Comparison of ENCODE assay signal across 8 cellular contexts in the genomic region with DNA sequence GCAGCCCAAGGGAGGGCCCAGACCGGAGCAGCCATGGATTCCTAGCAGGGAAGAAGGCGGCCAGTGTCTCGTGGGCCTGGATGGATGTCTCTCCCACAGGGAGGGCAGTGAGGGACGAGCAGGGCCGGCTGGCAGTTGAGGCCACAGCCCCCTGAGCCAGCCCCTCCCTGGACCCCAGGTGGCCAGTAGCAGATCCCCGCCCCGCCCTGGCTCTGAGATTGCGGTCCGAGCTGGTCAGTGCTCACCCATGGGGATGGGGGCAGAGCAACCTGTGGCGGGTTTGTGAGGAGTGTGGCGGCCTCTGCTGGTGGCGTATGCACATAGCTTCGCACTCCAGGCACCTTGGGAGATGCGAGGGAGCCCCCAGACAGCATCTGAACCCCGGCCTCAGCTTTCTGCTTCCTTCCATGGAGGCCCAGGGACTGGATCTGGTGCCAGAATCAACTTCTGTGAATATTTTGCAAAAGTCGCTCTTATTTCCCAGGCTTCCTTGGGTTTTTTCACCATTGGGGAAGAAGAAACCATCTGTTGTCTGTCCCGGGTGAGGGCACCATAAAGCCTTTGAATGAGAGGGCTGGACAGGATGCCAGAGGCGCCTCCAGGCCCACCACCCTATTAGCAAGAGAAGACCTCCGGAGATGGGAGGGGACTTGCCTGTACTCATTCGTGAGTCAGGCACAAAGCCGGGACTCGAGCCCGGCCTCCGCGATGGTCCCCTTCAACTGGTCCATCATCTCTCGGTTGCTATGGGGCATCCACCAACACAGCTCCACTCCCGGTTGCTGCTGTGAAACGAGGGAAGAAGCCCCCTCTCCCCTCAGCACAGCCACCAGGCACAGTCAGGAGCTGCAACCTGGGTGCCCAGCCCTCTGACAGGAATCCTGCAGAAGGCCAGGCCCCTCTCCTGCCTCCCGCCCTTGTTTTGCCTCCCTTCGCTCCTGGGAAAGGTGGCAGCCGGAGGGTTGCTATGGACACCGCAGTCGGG. TPM values are rescaled to one million over a fixed set of nuclear protein-coding genes. Genes with fewer than 3 reads are reported as not detected.
DNase-seq lines count a peak whose midpoint lies in the region; ATAC-seq, FAIRE-seq and TF ChIP-seq lines count a peak whose summit lies in the region.

No MANE protein-coding gene starts in this region.

- H2BK12ac ChIP-seq in neuronal stem cell (ENCODE audit: low read length), result no peak overlapping the region

- H3K79me1 ChIP-seq in neuronal stem cell (ENCODE audit: low read depth, low read length), result no peaks in the 10 kb centered on the region

- H3K27me3 Mint-ChIP-seq in activated T-cell treated with anti-CD3 and anti-CD28 coated beads, Interleukin-2, amount 50 U/mL, for 72 hours (ENCODE audit: low read depth), result no peaks in the 10 kb centered on the region

- H3K4me1 ChIP-seq in neuronal stem cell (ENCODE audit: control insufficient read depth in 2 of 2, insufficient read depth in 1 of 2, low read depth in 1 of 2, low read length in 2 of 2), result peaks cover 5 to 6% of the 10 kb centered on the region in 2 donors

- H4K8ac ChIP-seq in neuronal stem cell (ENCODE audit: low read depth, low read length), result no peak overlapping the region

- FAIRE-seq in GM12891 (lab: Jason Lieb, UNC), result peak; percentile 98

- no peak overlapping the region for H3K4me2 ChIP-seq in neuronal stem cell (ENCODE audit: insufficient read depth, low read length, poor library complexity, severe bottlenecking)

- no peak overlapping the region for H2BK120ac ChIP-seq in neuronal stem cell (ENCODE audit: low read depth, low read length)

- H3K23ac ChIP-seq in neuronal stem cell (ENCODE audit: low read depth, low read length, poor library complexity), result peak overlapping the region; percentile 17

- peak overlapping the region; percentile 53 for H3K18ac ChIP-seq in neuronal stem cell (ENCODE audit: low read length)

- H3K4me3 Mint-ChIP-seq in activated T-cell treated with anti-CD3 and anti-CD28 coated beads, Interleukin-2, amount 50 U/mL, for 72 hours, result no peak overlapping the region

- WGBS in neuronal stem cell (ENCODE audit: extremely low coverage in 2 of 2, insufficient read length in 2 of 2, insufficient replicate concordance in 1 of 2), 2 donors, result no CpG with 5 or more reads among the region's 33 CpGs

- H3K14ac ChIP-seq in neuronal stem cell (ENCODE audit: low read length), result no peak overlapping the region

- H3K4ac ChIP-seq in neuronal stem cell (ENCODE audit: low read length), result no peak overlapping the region

- peak overlapping the region; percentile 86 for H2AFZ ChIP-seq in neuronal stem cell (ENCODE audit: low read length)

- H3K27ac ChIP-seq in neuronal stem cell (replicated peaks; ENCODE audit: low read length), result no peak overlapping the region
- no peak overlapping the region for H3K27ac ChIP-seq in substantia nigra (ENCODE audit: low read depth, low read length, poor library complexity, severe bottlenecking)

- H3K9ac ChIP-seq in neuronal stem cell (ENCODE audit: low read depth, low read length, poor library complexity), result no peak overlapping the region

- H3K27ac Mint-ChIP-seq in activated T-cell treated with anti-CD3 and anti-CD28 coated beads, Interleukin-2, amount 50 U/mL, for 72 hours, result no peak overlapping the region

- TF ChIP-seq CTCF in fibroblast of the aortic adventitia (IDR thresholded peaks at IDR 0.05; ENCODE audit: insufficient read depth, low read length), result peak; percentile 84

- H3K4me3 ChIP-seq in fibroblast of the aortic adventitia (ENCODE audit: low read depth, low read length) (no peak overlapping the region), neuronal stem cell (ENCODE audit: low read length in 2 of 2) (no peak overlapping the region)

- H4K91ac ChIP-seq in neuronal stem cell (ENCODE audit: low read depth, low read length, poor library complexity), result no peak overlapping the region

- no peaks in the 10 kb centered on the region for H3K9me3 Mint-ChIP-seq in activated T-cell treated with anti-CD3 and anti-CD28 coated beads, Interleukin-2, amount 50 U/mL, for 72 hours

- H3K36me3 Mint-ChIP-seq in activated T-cell treated with anti-CD3 and anti-CD28 coated beads, Interleukin-2, amount 50 U/mL, for 72 hours (ENCODE audit: insufficient read depth in 2 of 2), result no peaks in the 10 kb centered on the region

- no peak for TF ChIP-seq POLR2A in GM12891 (IDR thresholded peaks at IDR 0.05; ENCODE audit: low read depth, low read length)

- ATAC-seq in activated T-cell treated with anti-CD3 and anti-CD28 coated beads, Interleukin-2, amount 50 U/mL, for 72 hours (replicated peaks in 1 of 2), result peak; percentile 90 to 94
- no peak for ATAC-seq in GM21367 (IDR thresholded peaks at IDR 0.05; ENCODE audit: unreplicated experiment)

- H3K27me3 ChIP-seq in neuronal stem cell (ENCODE audit: control insufficient read depth in 3 of 3, insufficient read depth in 3 of 3, low read depth in 1 of 3, low read length in 3 of 3), result peaks cover 0 to 58% (median 0%) of the 10 kb centered on the region in 3 experiments

- DNase-seq in GM12891 (ENCODE audit: insufficient read length, low spot score), result peak; percentile 76
- DNase-seq in KG1 (lab: John Stamatoyannopoulos, UW), result peak; percentile 48
- DNase-seq in RKO (ENCODE audit: low spot score), result peak; percentile 71
- DNase-seq in activated T-cell treated with anti-CD3 and anti-CD28 coated beads, Interleukin-2, amount 50 U/mL, for 72 hours, result peak; percentile 77 to 80
- DNase-seq in fibroblast of the aortic adventitia (ENCODE audit: low read depth), result peak; percentile 71
- DNase-seq in neuronal stem cell (ENCODE audit: low spot score), result peak; percentile 81
- peak in 48 of 49 donors; percentile 17 to 88 (median 72) for DNase-seq in substantia nigra (lab: John Stamatoyannopoulos, UW)

- H3K9me3 ChIP-seq in neuronal stem cell (replicated peaks in 1 of 2; ENCODE audit: control insufficient read depth in 2 of 2, insufficient read depth in 1 of 2, low read depth in 1 of 2, low read length in 2 of 2), result no peaks in the 10 kb centered on the region

- no peak overlapping the region for H2BK15ac ChIP-seq in neuronal stem cell (ENCODE audit: low read length)

- no peaks in the 10 kb centered on the region for H3K36me3 ChIP-seq in neuronal stem cell (replicated peaks in 1 of 2; ENCODE audit: control insufficient read depth in 2 of 2, insufficient read depth in 2 of 2, low read length in 2 of 2)

- peak overlapping the region; percentile 22 for H2BK5ac ChIP-seq in neuronal stem cell (ENCODE audit: low read length)

- H3K4me1 Mint-ChIP-seq in activated T-cell treated with anti-CD3 and anti-CD28 coated beads, Interleukin-2, amount 50 U/mL, for 72 hours (ENCODE audit: low read depth), result peaks cover 9% of the 10 kb centered on the region

- H2AK5ac ChIP-seq in neuronal stem cell (ENCODE audit: low read depth, low read length), result peak overlapping the region; percentile 36

TF ChIP-seq in GM12891, 5 proteins besides CTCF, POLR2A, EP300 and RAD21:
- TF ChIP-seq POLR2AphosphoS5 (IDR thresholded peaks at IDR 0.05; ENCODE audit: low read depth, low read length) (no peak), POU2F2 (IDR thresholded peaks at IDR 0.05; ENCODE audit: low read depth, low read length) (0 out of 2 replicates have a peak, but pooled peaks have one; percentile 52), TAF1 (IDR thresholded peaks at IDR 0.05; ENCODE audit: low read depth, low read length) (no peak), PAX5 (IDR thresholded peaks at IDR 0.05; ENCODE audit: insufficient read depth, low read length, severe bottlenecking) (no peak)

RNA-seq across cellular contexts. Expression of a gene that starts 8.6 kb away (rescaled TPM):
- polyA plus RNA-seq in GM12891 (2012; ENCODE audit: low read depth, missing spikeins), result 8.7 TPM
- total RNA-seq in activated T-cell treated with anti-CD3 and anti-CD28 coated beads, Interleukin-2, amount 50 U/mL, for 72 hours, result under 1 TPM; 0.10 to 0.42 TPM
- total RNA-seq in fibroblast of the aortic adventitia (ENCODE audit: low replicate concordance), result 0.09 and 0.25 TPM in 2 replicates
- polyA plus RNA-seq in neuronal stem cell (2013, experiment 1 of 2), result 3.7 TPM
- polyA plus RNA-seq in neuronal stem cell (2013, experiment 2 of 2), result 4.2 TPM

RNA-seq across cellular contexts. Expression of a gene that starts 57.9 kb away (rescaled TPM):
- polyA plus RNA-seq in GM12891 (2012; ENCODE audit: low read depth, missing spikeins), result 58.1 TPM
- 10 to 100 TPM; 32.4 to 34.6 TPM for total RNA-seq in activated T-cell treated with anti-CD3 and anti-CD28 coated beads, Interleukin-2, amount 50 U/mL, for 72 hours
- total RNA-seq in fibroblast of the aortic adventitia (ENCODE audit: low replicate concordance), result 11.7 and 20.7 TPM in 2 replicates
- polyA plus RNA-seq in neuronal stem cell (2013, experiment 1 of 2), result 23.2 TPM
- polyA plus RNA-seq in neuronal stem cell (2013, experiment 2 of 2), result 23.3 TPM
